31 cellular contexts compared by ENCODE assay signal in genomic region chr9:81717061-81717746, GRCh38. TPM values are rescaled to one million over a fixed set of nuclear protein-coding genes. Genes with fewer than 3 reads are reported as not detected.
DNase-seq lines count a peak whose midpoint lies in the region; ATAC-seq, FAIRE-seq and TF ChIP-seq lines count a peak whose summit lies in the region.
"Had no signal": no experiment of that assay in that cellular context is flagged by ENCODE, and none has a peak within 500 bp of the region (broad histone marks: within the 10 kb centered on the region; RNA-seq: fewer than 3 reads in every experiment).

No MANE protein-coding gene starts in this region.

- H3K27ac Mint-ChIP-seq in neural crest cell (ENCODE audit: unreplicated experiment) = peak overlapping the region; percentile 3
- no peak overlapping the region for H3K27ac Mint-ChIP-seq in activated CD4-positive, alpha-beta memory T cell treated with anti-CD3 and anti-CD28 coated beads, Interleukin-2, amount 10 ng/mL, durations not matched to agents 7 days and 5 days
- H3K27ac Mint-ChIP-seq in activated T-cell treated with anti-CD3 and anti-CD28 coated beads, Interleukin-2, amount 50 U/mL, for 24 hours = no peak overlapping the region
- H3K27ac Mint-ChIP-seq: activated naive CD4-positive, alpha-beta T cell treated with anti-CD3 and anti-CD28 coated beads, Interleukin-2, amount 50 U/mL, for 24 hours; activated T-helper 17 cell treated with anti-CD3 and anti-CD28 coated beads, Interleukin-2, amount 50 U/mL, for 72 hours; B cell; CD8-positive, alpha-beta memory T cell; effector memory CD8-positive, alpha-beta T cell; naive thymus-derived CD8-positive, alpha-beta T cell had no signal

- H3K4me2 ChIP-seq in A549 (peak overlapping the region; percentile 20; the same call in 1 of the 3 replicates), H1 (ENCODE audit: insufficient read depth in 1 of 2, low read depth in 2 of 2, low read length in 2 of 2) (peak overlapping the region in 1 of 2 experiments; percentile 22; a peak in 2 of 4 replicates)
- H3K4me2 ChIP-seq: KMS-11 had no signal

- H2BK5ac ChIP-seq in H1 (ENCODE audit: low read depth, low read length) = no peak overlapping the region

- no peaks in the 10 kb centered on the region for H3K79me2 ChIP-seq in H1 (ENCODE audit: control insufficient read depth in 1 of 2, insufficient read depth in 2 of 2, low read length in 2 of 2)

- ATAC-seq in A549 = no peak
- ATAC-seq: activated T-helper 17 cell treated with anti-CD3 and anti-CD28 coated beads, Interleukin-2, amount 50 U/mL, for 72 hours; effector memory CD8-positive, alpha-beta T cell; left ventricle myocardium superior; naive thymus-derived CD8-positive, alpha-beta T cell; stimulated activated naive CD8-positive, alpha-beta T cell treated with anti-CD3 and anti-CD28 coated beads, Interleukin-15, amount 100 ng/mL, for 72 hours had no signal

- FAIRE-seq in A549 (lab: Jason Lieb, UNC) (peak; percentile 39), H1 (lab: Jason Lieb, UNC) (no peak)
- FAIRE-seq: bronchial epithelial cell, GM19239, HTR-8/SVneo, islet of Langerhans, RCC 7860 had no signal

- H3K4me1 ChIP-seq in A549 (peaks cover 12% of the 10 kb centered on the region; the same call in 2 of the 3 replicates), HUES48 (ENCODE audit: control insufficient read depth, insufficient read depth, low read length) (peaks cover 21% of the 10 kb centered on the region), H1 (replicated peaks in 1 of 4; ENCODE audit: control insufficient read depth in 3 of 4, insufficient read depth in 4 of 4, low read length in 3 of 4) (peaks cover 4 to 14% (median 6%) of the 10 kb centered on the region in 4 experiments; a peak in 5 of 7 replicates), tibial nerve (peaks cover 0 to 11% (median 0%) of the 10 kb centered on the region in 4 donors)
- H3K4me1 ChIP-seq: esophagus muscularis mucosa, HAP-1 had no signal

- POLR2A ChIA-PET in A549 (lab: Yijun Ruan, JAX) = no interaction called here
- POLR2A ChIA-PET in H1 (lab: Charles Lee; ENCODE audit: partially characterized antibody) = interaction anchor here (1.0 to 1.2 kb wide), 3 partner anchors 15 to 28 kb away, joined by 3 to 5 read pairs (median 3); partner anchors contain the start of gene TLE1
- POLR2A ChIA-PET in activated CD4-positive, alpha-beta memory T cell treated with anti-CD3 and anti-CD28 coated beads, Interleukin-2, amount 10 ng/mL, durations not matched to agents 7 days and 5 days (lab: Charles Lee) = no interaction called here

- H3K4me3 ChIP-seq in A549 (no peak overlapping the region), HUES48 (ENCODE audit: low read depth, low read length) (no peak overlapping the region; the same call in 1 of the 2 replicates), H1 (ENCODE audit: extremely low read depth in 1 of 4, insufficient read depth in 2 of 4, low read depth in 3 of 4, low read length in 4 of 4) (peak overlapping the region in 1 of 4 experiments; percentile 16; a peak in 1 of 8 replicates), tibial nerve (no peak overlapping the region)
- H3K4me3 ChIP-seq: esophagus muscularis mucosa, HAP-1, SJCRH30 had no signal

- no peak overlapping the region for H3K27ac ChIP-seq in A549
- peak overlapping the region; percentile 70 for H3K27ac ChIP-seq in HUES48 (ENCODE audit: low read depth, low read length)
- H3K27ac ChIP-seq in H1 (ENCODE audit: low read depth, low read length) = no peak overlapping the region
- no peak overlapping the region for H3K27ac ChIP-seq in tibial nerve
- H3K27ac ChIP-seq: esophagus muscularis mucosa, KMS-11, SJCRH30 had no signal

- CTCF ChIA-PET in A549 (lab: Yijun Ruan, JAX) (interaction anchor here (1.8 kb wide), 1 partner anchor 10 kb away, joined by 4 read pairs; no protein-coding TSS in a partner anchor), H1 (lab: Charles Lee; ENCODE audit: partially characterized antibody) (interaction anchor here (1.7 kb wide), 1 partner anchor 12 kb away, joined by 6 read pairs; no protein-coding TSS in a partner anchor)
- CTCF ChIA-PET in activated CD4-positive, alpha-beta memory T cell treated with anti-CD3 and anti-CD28 coated beads, Interleukin-2, amount 10 ng/mL, durations not matched to agents 7 days and 5 days (lab: Charles Lee) = no interaction called here

- H3K23ac ChIP-seq in H1 (ENCODE audit: insufficient read length) = no peak overlapping the region

- H3K79me1 ChIP-seq in H1 (ENCODE audit: low read depth, low read length) = no peaks in the 10 kb centered on the region

- H3K9me3 ChIP-seq in A549 (no peaks in the 10 kb centered on the region), HUES48 (ENCODE audit: control insufficient read depth, insufficient read depth, low read length) (no peaks in the 10 kb centered on the region), H1 (ENCODE audit: insufficient read depth in 2 of 2, low read depth in 1 of 2, low read length in 1 of 2) (no peaks in the 10 kb centered on the region), tibial nerve (no peaks in the 10 kb centered on the region)
- H3K9me3 ChIP-seq: esophagus muscularis mucosa, HAP-1, SJCRH30 had no signal

- H2BK15ac ChIP-seq in H1 (ENCODE audit: low read length) = no peak overlapping the region

- no peak overlapping the region for H2AK5ac ChIP-seq in H1 (ENCODE audit: low read depth, low read length)

- H2BK120ac ChIP-seq in H1 (replicated peaks; ENCODE audit: low read depth, low read length) = no peak overlapping the region

- no peak overlapping the region for H4K8ac ChIP-seq in H1 (ENCODE audit: extremely low read depth, insufficient read depth, low read length)

- DNase-seq in A549 (ENCODE audit: low read depth in 1 of 2, low spot score in 1 of 2) (no peak), H1 (ENCODE audit: low read depth in 1 of 2, low spot score in 2 of 2) (no peak), neural crest cell (ENCODE audit: low read depth, low spot score) (no peak), tibial nerve (ENCODE audit: low spot score in 2 of 2) (no peak), SHP77 treated with DMSO at 0.1 percent for 48 hours (lab: John Stamatoyannopoulos, UW) (no peak)
- DNase-seq in activated CD4-positive, alpha-beta memory T cell treated with anti-CD3 and anti-CD28 coated beads, Interleukin-2, amount 10 ng/mL, durations not matched to agents 7 days and 5 days = no peak
- no peak for DNase-seq in activated T-cell treated with anti-CD3 and anti-CD28 coated beads, Interleukin-2, amount 50 U/mL, for 24 hours
- DNase-seq: activated CD4-positive, alpha-beta T cell treated with anti-CD3 and anti-CD28 coated beads, Interleukin-2, amount 50 U/mL, for 4 hours; activated CD4-positive, CD25-positive, alpha-beta regulatory T cell; activated CD8-positive, alpha-beta memory T cell treated with anti-CD3 and anti-CD28 coated beads, Interleukin-2, amount 50 U/mL, for 4 hours; CD8-positive, alpha-beta memory T cell; effector memory CD8-positive, alpha-beta T cell; GF-D8; left ventricle myocardium superior; naive thymus-derived CD8-positive, alpha-beta T cell; NCI-H1436 treated with DMSO at 0.1 percent for 48 hours; NCI-H524 treated with DMSO at 0.1 percent for 48 hours; SJCRH30; stimulated activated naive CD8-positive, alpha-beta T cell treated with anti-CD3 and anti-CD28 coated beads, Interleukin-15, amount 100 ng/mL, for 72 hours had no signal

- WGBS in A549 (ENCODE audit: missing lambda C conversion rate) = 68% methylated on average over 5 of the region's 5 CpGs
- WGBS in H1 (ENCODE audit: extremely low coverage in 1 of 2, insufficient coverage in 1 of 2, insufficient read length in 1 of 2, insufficient replicate concordance in 2 of 2, low coverage in 1 of 2, low lambda C conversion rate in 2 of 2, missing lambda C conversion rate in 1 of 2), 2 experiments = 15% methylated on average over 5 of the region's 5 CpGs; no CpG with 5 or more reads in 1 of the 2 experiments
- WGBS in tibial nerve, 2 donors = 50 to 55% methylated on average over 5 of the region's 5 CpGs

- H3K36me3 ChIP-seq in HUES48 (ENCODE audit: control insufficient read depth, insufficient read depth, low read length) (no peaks in the 10 kb centered on the region), H1 (ENCODE audit: control insufficient read depth in 2 of 4, insufficient read depth in 4 of 4, low read length in 3 of 4) (no peaks in the 10 kb centered on the region), tibial nerve (no peaks in the 10 kb centered on the region)
- H3K36me3 ChIP-seq: esophagus muscularis mucosa, HAP-1, SJCRH30 had no signal

- H4K91ac ChIP-seq in H1 (replicated peaks; ENCODE audit: insufficient read length, low read length) = no peak overlapping the region

- no peaks in the 10 kb centered on the region for H3K36me3 Mint-ChIP-seq in neural crest cell (ENCODE audit: low read depth)
- H3K36me3 Mint-ChIP-seq in activated CD4-positive, alpha-beta memory T cell treated with anti-CD3 and anti-CD28 coated beads, Interleukin-2, amount 10 ng/mL, durations not matched to agents 7 days and 5 days (ENCODE audit: low read depth) = no peaks in the 10 kb centered on the region
- no peaks in the 10 kb centered on the region for H3K36me3 Mint-ChIP-seq in activated T-cell treated with anti-CD3 and anti-CD28 coated beads, Interleukin-2, amount 50 U/mL, for 24 hours (ENCODE audit: low read depth)
- H3K36me3 Mint-ChIP-seq: activated naive CD4-positive, alpha-beta T cell treated with anti-CD3 and anti-CD28 coated beads, Interleukin-2, amount 50 U/mL, for 24 hours; CD8-positive, alpha-beta memory T cell; naive thymus-derived CD8-positive, alpha-beta T cell had no signal

- no peak overlapping the region for H3K4ac ChIP-seq in H1 (replicated peaks; ENCODE audit: insufficient read length, low read depth, low read length)

- no peaks in the 10 kb centered on the region for H3K27me3 ChIP-seq in HUES48 (ENCODE audit: control insufficient read depth, insufficient read depth, low read length)
- no peaks in the 10 kb centered on the region for H3K27me3 ChIP-seq in H1 (replicated peaks in 1 of 4; ENCODE audit: control insufficient read depth in 3 of 4, extremely low read depth in 1 of 4, insufficient read depth in 3 of 4, low read length in 3 of 4)
- no peaks in the 10 kb centered on the region for H3K27me3 ChIP-seq in tibial nerve
- H3K27me3 ChIP-seq: esophagus muscularis mucosa, SJCRH30 had no signal

- H4K20me1 ChIP-seq in H1 (replicated peaks in 1 of 2; ENCODE audit: control insufficient read depth in 1 of 2, insufficient read depth in 2 of 2, low read length in 2 of 2) = no peaks in the 10 kb centered on the region

- no peak overlapping the region for H4K5ac ChIP-seq in H1 (ENCODE audit: insufficient read length, low read depth, low read length)

- TF ChIP-seq CTCF in A549 (IDR thresholded peaks at IDR 0.05) (no peak), H1 (IDR thresholded peaks at IDR 0.05; ENCODE audit: control extremely low read depth in 1 of 3, insufficient read depth in 1 of 3, low read depth in 1 of 3, low read length in 3 of 3) (no peak), neural crest cell (conservative IDR thresholded peaks at IDR 0.05) (no peak), tibial nerve (IDR thresholded peaks at IDR 0.05) (no peak)

- H3K14ac ChIP-seq in H1 (ENCODE audit: insufficient read length) = no peak overlapping the region

- no peak overlapping the region; the same call in 1 of the 2 replicates for H3K18ac ChIP-seq in H1 (ENCODE audit: extremely low read depth, low read length)

- TF ChIP-seq RAD21 in A549 (conservative IDR thresholded peaks at IDR 0.05 in 1 of 2, IDR thresholded peaks at IDR 0.05 in 1 of 2) (no peak), H1 (IDR thresholded peaks at IDR 0.05 in 1 of 2, conservative IDR thresholded peaks at IDR 0.05 in 1 of 2; ENCODE audit: low read depth in 2 of 2, low read length in 2 of 2) (no peak)

- no peak for TF ChIP-seq EP300 in A549 (IDR thresholded peaks at IDR 0.05)
- no peak for TF ChIP-seq EP300 in H1 (IDR thresholded peaks at IDR 0.05; ENCODE audit: borderline replicate concordance in 1 of 2, low read depth in 2 of 2, low read length in 2 of 2)
- TF ChIP-seq EP300 in tibial nerve (IDR thresholded peaks at IDR 0.05) = no peak

- H3K56ac ChIP-seq in H1 (replicated peaks; ENCODE audit: insufficient read length, low read depth, low read length) = no peak overlapping the region

- no peak overlapping the region for H3K4me3 Mint-ChIP-seq in neural crest cell
- H3K4me3 Mint-ChIP-seq in activated CD4-positive, alpha-beta memory T cell treated with anti-CD3 and anti-CD28 coated beads, Interleukin-2, amount 10 ng/mL, durations not matched to agents 7 days and 5 days = no peak overlapping the region
- no peak overlapping the region for H3K4me3 Mint-ChIP-seq in activated T-cell treated with anti-CD3 and anti-CD28 coated beads, Interleukin-2, amount 50 U/mL, for 24 hours
- H3K4me3 Mint-ChIP-seq: activated naive CD4-positive, alpha-beta T cell treated with anti-CD3 and anti-CD28 coated beads, Interleukin-2, amount 50 U/mL, for 24 hours; activated T-helper 17 cell treated with anti-CD3 and anti-CD28 coated beads, Interleukin-2, amount 50 U/mL, for 72 hours; B cell; CD8-positive, alpha-beta memory T cell; effector memory CD8-positive, alpha-beta T cell; naive thymus-derived CD8-positive, alpha-beta T cell; stimulated activated naive CD8-positive, alpha-beta T cell treated with anti-CD3 and anti-CD28 coated beads, Interleukin-15, amount 100 ng/mL, for 72 hours had no signal

- H2BK12ac ChIP-seq in H1 (ENCODE audit: low read depth, low read length) = no peak overlapping the region

- H3K23me2 ChIP-seq in H1 (ENCODE audit: low read depth, low read length) = no peaks in the 10 kb centered on the region

- no peak overlapping the region for H2BK20ac ChIP-seq in H1 (ENCODE audit: low read length)

- no peaks in the 10 kb centered on the region for H3K9me3 Mint-ChIP-seq in neural crest cell
- H3K9me3 Mint-ChIP-seq in activated CD4-positive, alpha-beta memory T cell treated with anti-CD3 and anti-CD28 coated beads, Interleukin-2, amount 10 ng/mL, durations not matched to agents 7 days and 5 days = peaks cover 6% of the 10 kb centered on the region
- H3K9me3 Mint-ChIP-seq in activated T-cell treated with anti-CD3 and anti-CD28 coated beads, Interleukin-2, amount 50 U/mL, for 24 hours = no peaks in the 10 kb centered on the region
- H3K9me3 Mint-ChIP-seq: activated naive CD4-positive, alpha-beta T cell treated with anti-CD3 and anti-CD28 coated beads, Interleukin-2, amount 50 U/mL, for 24 hours; activated T-helper 17 cell treated with anti-CD3 and anti-CD28 coated beads, Interleukin-2, amount 50 U/mL, for 72 hours had no signal

- peaks cover 3% of the 10 kb centered on the region for H3K27me3 Mint-ChIP-seq in neural crest cell (ENCODE audit: low read depth)
- H3K27me3 Mint-ChIP-seq in activated CD4-positive, alpha-beta memory T cell treated with anti-CD3 and anti-CD28 coated beads, Interleukin-2, amount 10 ng/mL, durations not matched to agents 7 days and 5 days = no peaks in the 10 kb centered on the region
- no peaks in the 10 kb centered on the region for H3K27me3 Mint-ChIP-seq in activated T-cell treated with anti-CD3 and anti-CD28 coated beads, Interleukin-2, amount 50 U/mL, for 24 hours
- H3K27me3 Mint-ChIP-seq: activated naive CD4-positive, alpha-beta T cell treated with anti-CD3 and anti-CD28 coated beads, Interleukin-2, amount 50 U/mL, for 24 hours; activated T-helper 17 cell treated with anti-CD3 and anti-CD28 coated beads, Interleukin-2, amount 50 U/mL, for 72 hours; CD8-positive, alpha-beta memory T cell; effector memory CD8-positive, alpha-beta T cell had no signal

- no peak for TF ChIP-seq POLR2A in A549 (IDR thresholded peaks at IDR 0.05; ENCODE audit: low read length)
- TF ChIP-seq POLR2A in H1 (IDR thresholded peaks at IDR 0.05; ENCODE audit: control extremely low read depth in 1 of 2, low read depth in 2 of 2, low read length in 2 of 2) = no peak
- no peak for TF ChIP-seq POLR2A in tibial nerve (IDR thresholded peaks at IDR 0.05)

- H2AFZ ChIP-seq in H1 (ENCODE audit: low read length) = no peak overlapping the region

- H3K9ac ChIP-seq in HUES48 (ENCODE audit: low read depth, low read length) (no peak overlapping the region), H1 (replicated peaks in 1 of 4; ENCODE audit: extremely low read depth in 1 of 4, low read depth in 3 of 4, low read length in 3 of 4) (no peak overlapping the region)
- H3K9ac ChIP-seq: KMS-11 had no signal

- peaks cover 18% of the 10 kb centered on the region for H3K4me1 Mint-ChIP-seq in neural crest cell
- no peaks in the 10 kb centered on the region for H3K4me1 Mint-ChIP-seq in activated CD4-positive, alpha-beta memory T cell treated with anti-CD3 and anti-CD28 coated beads, Interleukin-2, amount 10 ng/mL, durations not matched to agents 7 days and 5 days
- H3K4me1 Mint-ChIP-seq in activated T-cell treated with anti-CD3 and anti-CD28 coated beads, Interleukin-2, amount 50 U/mL, for 24 hours (ENCODE audit: low read depth) = no peaks in the 10 kb centered on the region
- H3K4me1 Mint-ChIP-seq: activated naive CD4-positive, alpha-beta T cell treated with anti-CD3 and anti-CD28 coated beads, Interleukin-2, amount 50 U/mL, for 24 hours; activated T-helper 17 cell treated with anti-CD3 and anti-CD28 coated beads, Interleukin-2, amount 50 U/mL, for 72 hours; CD8-positive, alpha-beta memory T cell; stimulated activated naive CD8-positive, alpha-beta T cell treated with anti-CD3 and anti-CD28 coated beads, Interleukin-15, amount 100 ng/mL, for 72 hours had no signal

RNA-seq across cellular contexts. Expression of gene TLE1, which starts 27.9 kb away (rescaled TPM):
- polyA plus RNA-seq in A549 (2011; rRNA removed) (100 and 117 TPM in 2 replicates), A549 (2017; fragmentation: RNase III; extraction: RNeasy Plus Mini Kit Qiagen cat#74134 plus additional on column Dnase treatment) (45.8 to 53.4 TPM (median 51.7 TPM) in 3 replicates), H1 (2011; rRNA removed) (81.8 and 84.6 TPM in 2 replicates)
- polyA plus RNA-seq in A549 (2012; cell fraction: cytosol; rRNA removed) = 76.4 and 99.5 TPM in 2 replicates
- polyA plus RNA-seq in A549 (2012; cell fraction: nucleus; rRNA removed) = 116 and 118 TPM in 2 replicates
- polyA minus RNA-seq in A549 (2011; rRNA and poly(A)+ RNA removed) = 100 and 117 TPM in 2 replicates
- total RNA-seq in H1 (2021; fragmentation: NEBNext Ultra II Directional; extraction: Animal tissue kit (Norgen Biotek cat#: 25700)) = 91.0 and 91.6 TPM in 2 replicates
- 69.1 TPM for polyA plus RNA-seq in H1 (2011; cell fraction: cytosol; rRNA removed)
- polyA plus RNA-seq in H1 (2011; cell fraction: nucleus; rRNA removed) = 88.5 TPM
- polyA plus RNA-seq in H1 (2012, experiment 1 of 2) = 56.7 to 72.7 TPM (median 64.8 TPM) in 4 replicates
- polyA plus RNA-seq in H1 (2012, experiment 2 of 2) = 56.8 TPM
- polyA plus RNA-seq in H1 (2013, experiment 1 of 2) = 69.7 TPM
- polyA plus RNA-seq in H1 (2013, experiment 2 of 2) = 70.8 TPM
- polyA minus RNA-seq in H1 (2011; rRNA and poly(A)+ RNA removed) = 89.8 and 93.5 TPM in 2 replicates
- 52.8 TPM for polyA minus RNA-seq in H1 (2011; cell fraction: cytosol; rRNA and poly(A)+ RNA removed)
- 89.2 TPM for polyA minus RNA-seq in H1 (2011; cell fraction: nucleus; rRNA and poly(A)+ RNA removed)
- total RNA-seq in neural crest cell (40.5 and 42.5 TPM in 2 replicates), tibial nerve (100 to 1,000 TPM in 2 of 4 donors, 10 to 100 TPM in 2; 81.8 to 107 (median 94.7) TPM)
- under 1 TPM; 0.48 to 0.53 TPM for total RNA-seq in activated CD4-positive, alpha-beta memory T cell treated with anti-CD3 and anti-CD28 coated beads, Interleukin-2, amount 10 ng/mL, durations not matched to agents 7 days and 5 days

Comparison
In these comparisons a context has a peak if more than half of its experiments do, and no peak if none do; other contexts are left out.
1. RNA of gene TLE1, which starts 27.9 kb away (total RNA-seq): 81.8 to 107 TPM in tibial nerve, 91.0 to 91.6 TPM in H1 and 40.5 to 42.5 TPM in neural crest cell; 0.48 to 0.53 TPM in activated CD4-positive, alpha-beta memory T cell treated with anti-CD3 and anti-CD28 coated beads, Interleukin-2, amount 10 ng/mL, durations not matched to agents 7 days and 5 days; every median in the first group is over 10 times any median in the second.